ENCODE assay signal across 9 cellular contexts in the genomic region with DNA sequence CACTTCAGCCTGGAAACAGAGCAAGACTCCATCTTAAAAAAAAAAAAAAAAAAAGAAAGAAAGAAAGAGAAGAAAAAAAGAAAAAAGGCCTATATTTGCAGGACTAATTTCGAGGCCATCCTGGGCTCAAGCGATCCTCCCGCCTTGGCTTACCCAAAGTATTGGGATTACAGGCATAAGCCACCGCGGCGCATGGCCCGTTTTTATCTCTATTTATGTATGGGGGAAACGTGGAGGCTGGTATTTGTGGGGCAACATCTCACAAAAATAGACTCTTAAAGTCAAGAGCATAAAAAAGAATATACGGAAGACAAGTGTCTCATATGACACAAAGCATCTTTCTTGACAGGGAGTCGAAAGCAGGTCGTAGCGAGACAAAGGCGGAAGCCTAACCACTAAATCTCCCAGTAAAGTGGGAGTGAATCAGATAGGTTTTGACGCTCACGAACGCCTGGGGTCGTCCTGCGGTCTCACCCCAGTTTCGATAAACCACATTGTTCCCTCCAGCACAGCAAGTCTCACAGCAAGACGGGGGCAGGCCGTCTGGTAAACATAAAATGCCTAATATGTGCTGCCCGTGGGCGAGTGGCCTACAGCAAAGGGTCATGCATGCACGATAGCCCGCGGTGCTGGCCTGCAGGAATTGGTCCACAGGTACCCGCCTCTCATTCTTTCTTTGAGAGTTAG. TPM values are rescaled to one million over a fixed set of nuclear protein-coding genes. Genes with fewer than 3 reads are reported as not detected.
A peak's percentile ranks its signal among the peaks of the same experiment; 100 is the strongest.
DNase-seq lines count a peak whose midpoint lies in the region; ATAC-seq, FAIRE-seq and TF ChIP-seq lines count a peak whose summit lies in the region.
"Had no signal": no experiment of that assay in that cellular context is flagged by ENCODE, and none has a peak within 500 bp of the region (broad histone marks: within the 10 kb centered on the region; RNA-seq: fewer than 3 reads in every experiment).

No MANE protein-coding gene starts in this region.

- H3K4me1 ChIP-seq in CD4-positive, alpha-beta memory T cell (ENCODE audit: insufficient read depth, low read length) = peaks cover 60% of the 10 kb centered on the region
- H3K4me1 ChIP-seq in PC-3 (ENCODE audit: insufficient read depth, low read length) (peaks cover 29% of the 10 kb centered on the region), neuron (ENCODE audit: insufficient read depth, low read length) (peaks cover 25% of the 10 kb centered on the region)

- no peaks in the 10 kb centered on the region for H3K9me3 ChIP-seq in CD4-positive, alpha-beta memory T cell (ENCODE audit: control insufficient read depth in 1 of 2, low read length in 2 of 2)
- H3K9me3 ChIP-seq in PC-3 (ENCODE audit: low read length) = no peaks in the 10 kb centered on the region
- no peaks in the 10 kb centered on the region for H3K9me3 ChIP-seq in neuron (ENCODE audit: low read length)

- H3K36me3 Mint-ChIP-seq in CD4-positive, alpha-beta memory T cell = peaks cover 0 to 52% of the 10 kb centered on the region in 2 donors

- no peak for FAIRE-seq in RCC 7860 (lab: Jason Lieb, UNC)

- BruUV-seq in PC-3 (replicated peaks; lab: Mats Ljungman, UMichigan) = no TSS peak

- CTCF ChIA-PET in CD4-positive, alpha-beta memory T cell (lab: Charles Lee; ENCODE audit: partially characterized antibody) = interaction anchor here (1.5 to 2.6 kb wide), 5 partner anchors 14 to 40 kb away, joined by 3 to 28 read pairs (median 13); a partner anchor contains a TSS
- CTCF ChIA-PET in PC-3 (lab: Charles Lee) = no interaction called here

- peak overlapping the region; percentile 72 for H3K4me2 ChIP-seq in PC-3 (ENCODE audit: low read length)

- H3K27ac Mint-ChIP-seq in CD4-positive, alpha-beta memory T cell = peak overlapping the region; percentile 98 to 100 (median 99)

- TF ChIP-seq CTCF in PC-3 (conservative IDR thresholded peaks at IDR 0.05; ENCODE audit: low read depth, low read length) = no peak

- H3K79me2 ChIP-seq in PC-3 (ENCODE audit: low read length) = peaks cover 27% of the 10 kb centered on the region

- peaks cover 0 to 48% (median 4%) of the 10 kb centered on the region in 8 donors for H3K9me3 Mint-ChIP-seq in CD4-positive, alpha-beta memory T cell

- H3K4me3 Mint-ChIP-seq in CD4-positive, alpha-beta memory T cell = peak overlapping the region; percentile 90 to 99 (median 97)

- H3K27ac ChIP-seq in CD4-positive, alpha-beta memory T cell (ENCODE audit: low read depth, low read length) = peak overlapping the region; percentile 97
- H3K27ac ChIP-seq in PC-3 (ENCODE audit: low read length) = peak overlapping the region; percentile 80; the same call in 1 of the 2 replicates

- peak overlapping the region; percentile 6; the same call in 1 of the 2 replicates for H2AFZ ChIP-seq in PC-3 (ENCODE audit: low read length)
- no peak overlapping the region for H2AFZ ChIP-seq in neuron (ENCODE audit: low read depth, low read length)

- DNase-seq in CD4-positive, alpha-beta memory T cell = peak; percentile 72 to 85 (median 75)
- DNase-seq in PC-3 (no peak), NCI-H2196 treated with DMSO at 0.1 percent for 48 hours (lab: John Stamatoyannopoulos, UW; ENCODE audit: unreplicated experiment) (no peak), RCC 7860 (ENCODE audit: low spot score) (no peak), HT-29 (ENCODE audit: low spot score) (no peak), RKO (ENCODE audit: low spot score) (no peak)
- peak; percentile 79 for DNase-seq in central memory CD4-positive, alpha-beta T cell
- DNase-seq: NCI-H69 had no signal

- H3F3A ChIP-seq in PC-3 (ENCODE audit: low read length, unreplicated experiment) = peaks cover 17% of the 10 kb centered on the region

- POLR2A ChIA-PET in CD4-positive, alpha-beta memory T cell (lab: Charles Lee; ENCODE audit: partially characterized antibody) = interaction anchor here (2.2 to 9.4 kb wide), 7 partner anchors 7 to 40 kb away, joined by 7 to 375 read pairs (median 131); a partner anchor contains a TSS
- POLR2A ChIA-PET in PC-3 (lab: Charles Lee; ENCODE audit: unreplicated experiment) = no interaction called here

- H3K36me3 ChIP-seq in CD4-positive, alpha-beta memory T cell (ENCODE audit: insufficient read depth, low read length) = no peaks in the 10 kb centered on the region
- H3K36me3 ChIP-seq in PC-3 (ENCODE audit: low read depth, low read length) = no peaks in the 10 kb centered on the region
- peaks cover 10% of the 10 kb centered on the region for H3K36me3 ChIP-seq in neuron (ENCODE audit: insufficient read depth, low read length)

- H3K4me3 ChIP-seq in CD4-positive, alpha-beta memory T cell (ENCODE audit: low read length in 2 of 2) = peak overlapping the region; percentile 33 to 34
- peak overlapping the region; percentile 62 for H3K4me3 ChIP-seq in PC-3 (ENCODE audit: low read length)
- H3K4me3 ChIP-seq in neuron (ENCODE audit: low read length) = peak overlapping the region; percentile 84

- H3K9ac ChIP-seq in PC-3 (ENCODE audit: low read length) = no peak overlapping the region

- H3K27me3 ChIP-seq in CD4-positive, alpha-beta memory T cell (ENCODE audit: insufficient read depth, low read length) = no peaks in the 10 kb centered on the region
- no peaks in the 10 kb centered on the region for H3K27me3 ChIP-seq in PC-3 (ENCODE audit: low read length)
- H3K27me3 ChIP-seq in neuron (ENCODE audit: insufficient read depth, low read length) = no peaks in the 10 kb centered on the region

- no peak for ATAC-seq in PC-3

- H4K20me1 ChIP-seq in PC-3 (ENCODE audit: low read length) = no peaks in the 10 kb centered on the region

- no peaks in the 10 kb centered on the region for H3K9me2 ChIP-seq in PC-3 (replicated peaks; ENCODE audit: low read length)

- peaks cover 39 to 88% (median 57%) of the 10 kb centered on the region in 4 donors for H3K4me1 Mint-ChIP-seq in CD4-positive, alpha-beta memory T cell

- peaks cover 0 to 24% of the 10 kb centered on the region in 2 donors for H3K27me3 Mint-ChIP-seq in CD4-positive, alpha-beta memory T cell

- intact Hi-C loops in CD4-positive, alpha-beta memory T cell (cut with micrococcal nuclease) = no loop called here
- intact Hi-C loops in PC-3 (cut with micrococcal nuclease) = no loop called here

RNA-seq across cellular contexts. Expression of a gene that starts 1.8 kb away (rescaled TPM):
- total RNA-seq in CD4-positive, alpha-beta memory T cell = 10 to 100 TPM; 39.9 to 40.7 TPM
- polyA plus RNA-seq in CD4-positive, alpha-beta memory T cell = 1 to 10 TPM; 1.7 to 2.0 TPM
- total RNA-seq in PC-3 (2014; rRNA removed) = 18.7 and 26.8 TPM in 2 replicates
- total RNA-seq in HT-29 (2014; rRNA removed; shearing (Covaris generic)) = 29.9 and 37.9 TPM in 2 replicates

RNA-seq across cellular contexts. Expression of a gene that starts 16.3 kb away (rescaled TPM):
- total RNA-seq in CD4-positive, alpha-beta memory T cell = 1 to 10 TPM; 3.3 to 4.2 TPM
- under 1 TPM; 0.63 to 0.69 TPM for polyA plus RNA-seq in CD4-positive, alpha-beta memory T cell
- total RNA-seq in PC-3 (2014; rRNA removed) = 28.1 and 44.1 TPM in 2 replicates
- total RNA-seq in HT-29 (2014; rRNA removed; shearing (Covaris generic)) = 2.9 and 5.5 TPM in 2 replicates

RNA-seq across cellular contexts. Expression of a gene that starts 22.5 kb away (rescaled TPM):
- 1,000 to 10,000 TPM; 1,956 to 2,001 TPM for total RNA-seq in CD4-positive, alpha-beta memory T cell
- polyA plus RNA-seq in CD4-positive, alpha-beta memory T cell = 1,000 to 10,000 TPM; 2,065 to 2,145 TPM
- total RNA-seq in PC-3 (2014; rRNA removed) = 2,587 and 3,047 TPM in 2 replicates
- total RNA-seq in HT-29 (2014; rRNA removed; shearing (Covaris generic)) = 4,450 and 4,738 TPM in 2 replicates

RNA-seq across cellular contexts. Expression of a gene that starts 39.7 kb away (rescaled TPM):
- 10 to 100 TPM; 73.0 to 76.8 TPM for total RNA-seq in CD4-positive, alpha-beta memory T cell
- polyA plus RNA-seq in CD4-positive, alpha-beta memory T cell = 10 to 100 TPM; 19.4 to 47.2 TPM
- total RNA-seq in PC-3 (2014; rRNA removed) = 4.4 and 8.9 TPM in 2 replicates
- total RNA-seq in HT-29 (2014; rRNA removed; shearing (Covaris generic)) = 4.0 and 4.8 TPM in 2 replicates

Comparison
In these comparisons a context has a peak if more than half of its experiments do, and no peak if none do; other contexts are left out.
1. DNase-seq: peak in CD4-positive, alpha-beta memory T cell (5 of 5) and central memory CD4-positive, alpha-beta T cell (single experiment); none in PC-3 (single experiment), NCI-H2196 treated with DMSO at 0.1 percent for 48 hours (single experiment), RCC 7860 (single experiment), HT-29 (single experiment) and RKO (single experiment).
2. H3K4me3 ChIP-seq: peak in every context shown above with its lines; median percentile 84 in neuron; 62 in PC-3; 34 in CD4-positive, alpha-beta memory T cell.